ENCODE assay signal across 12 cellular contexts in genomic region chr6:20978176-20978614, GRCh38.
DNase-seq lines count a peak whose midpoint lies in the region; ATAC-seq, FAIRE-seq and TF ChIP-seq lines count a peak whose summit lies in the region.
"Had no signal": no experiment of that assay in that cellular context is flagged by ENCODE, and none has a peak within 500 bp of the region (broad histone marks: within the 10 kb centered on the region; RNA-seq: fewer than 3 reads in every experiment).

No MANE protein-coding gene starts in this region.

- no peak overlapping the region for H3K4me3 ChIP-seq in GM23248
- H3K4me3 ChIP-seq in Peyer's patch = no peak overlapping the region
- H3K4me3 ChIP-seq: smooth muscle cell had no signal

- peaks cover 19% of the 10 kb centered on the region for H3F3A ChIP-seq in GM23248 (ENCODE audit: insufficient read depth)

- H3K27me3 ChIP-seq in GM23248 (replicated peaks; ENCODE audit: insufficient read depth) (no peaks in the 10 kb centered on the region), Peyer's patch (no peaks in the 10 kb centered on the region)

- peak; percentile 79 for ATAC-seq in HG03571 (IDR thresholded peaks at IDR 0.05; ENCODE audit: unreplicated experiment)

- peaks cover 7% of the 10 kb centered on the region for H3K4me1 Mint-ChIP-seq in osteocyte (ENCODE audit: unreplicated experiment)

- TF ChIP-seq POLR2A in Peyer's patch (IDR thresholded peaks at IDR 0.05) = no peak

- H3K79me2 ChIP-seq in GM23248 (ENCODE audit: insufficient read depth) = no peaks in the 10 kb centered on the region

- no peaks in the 10 kb centered on the region for H3K9me3 Mint-ChIP-seq in osteocyte (ENCODE audit: unreplicated experiment)

- H3K27ac Mint-ChIP-seq in osteocyte (ENCODE audit: unreplicated experiment) = peak overlapping the region; percentile 35

- FAIRE-seq in frontal cortex (lab: Jason Lieb, UNC) = no peak
- FAIRE-seq: RCC 7860 had no signal

- in situ Hi-C loops in GM23248 (cut with MboI) = no loop called here

- WGBS in GM23248 (ENCODE audit: low coverage in 1 of 2, low lambda C conversion rate in 2 of 2, missing lambda C conversion rate in 2 of 2), 2 experiments = 1 to 4% methylated on average over 5 of the region's 5 CpGs

- no peak for TF ChIP-seq CTCF in osteocyte (IDR thresholded peaks at IDR 0.05)
- no peak for TF ChIP-seq CTCF in Peyer's patch (IDR thresholded peaks at IDR 0.05)

- H3K9me3 ChIP-seq in GM23248 (ENCODE audit: low read depth) = no peaks in the 10 kb centered on the region
- no peaks in the 10 kb centered on the region for H3K9me3 ChIP-seq in Peyer's patch

- no peaks in the 10 kb centered on the region for H3K27me3 Mint-ChIP-seq in osteocyte (ENCODE audit: unreplicated experiment)

- H3K9ac ChIP-seq in GM23248 = no peak overlapping the region

- no peak overlapping the region for H3K4me3 Mint-ChIP-seq in osteocyte (ENCODE audit: unreplicated experiment)

- H3K36me3 Mint-ChIP-seq in osteocyte (ENCODE audit: unreplicated experiment) = no peaks in the 10 kb centered on the region

- DNase-seq in NCI-H1417 (lab: John Stamatoyannopoulos, UW) = peak in 2 of 3 experiments; percentile 4 to 35
- DNase-seq in NCI-H1417 treated with DMSO at 0.1 percent for 48 hours (lab: John Stamatoyannopoulos, UW) = no peak
- DNase-seq in GM23248 = peak; percentile 83
- no peak for DNase-seq in osteocyte (ENCODE audit: extremely low spot score, unreplicated experiment)
- no peak for DNase-seq in frontal cortex (ENCODE audit: low spot score in 2 of 2)
- DNase-seq in glomerular visceral epithelial cell (ENCODE audit: extremely low spot score) = no peak
- no peak for DNase-seq in Peyer's patch

- no peaks in the 10 kb centered on the region for H3K36me3 ChIP-seq in GM23248 (ENCODE audit: low read depth)
- no peaks in the 10 kb centered on the region for H3K36me3 ChIP-seq in Peyer's patch

- no peak overlapping the region for H2AFZ ChIP-seq in GM23248

- no peaks in the 10 kb centered on the region for H4K20me1 ChIP-seq in GM23248 (ENCODE audit: insufficient read depth)

- no peaks in the 10 kb centered on the region for H3K9me2 ChIP-seq in GM23248 (ENCODE audit: insufficient read depth)

- peaks cover 13% of the 10 kb centered on the region for H3K4me1 ChIP-seq in GM23248 (ENCODE audit: insufficient read depth)
- H3K4me1 ChIP-seq in Peyer's patch = no peaks in the 10 kb centered on the region

- H3K27ac ChIP-seq in GM23248 (peak overlapping the region; percentile 10), Peyer's patch (no peak overlapping the region)
- H3K27ac ChIP-seq: 22Rv1, HL-60 had no signal

- H3K4me2 ChIP-seq in GM23248 (ENCODE audit: unreplicated experiment) = peak overlapping the region; percentile 86
- H3K4me2 ChIP-seq: smooth muscle cell had no signal

Comparison
In these comparisons a context has a peak if more than half of its experiments do, and no peak if none do; other contexts are left out.
1. DNase-seq: peak in NCI-H1417 (2 of 3) and GM23248 (single experiment); none in NCI-H1417 treated with DMSO at 0.1 percent for 48 hours (single experiment), osteocyte (single experiment), frontal cortex (0 of 2), glomerular visceral epithelial cell (single experiment) and Peyer's patch (0 of 3).